In the genomic region with DNA sequence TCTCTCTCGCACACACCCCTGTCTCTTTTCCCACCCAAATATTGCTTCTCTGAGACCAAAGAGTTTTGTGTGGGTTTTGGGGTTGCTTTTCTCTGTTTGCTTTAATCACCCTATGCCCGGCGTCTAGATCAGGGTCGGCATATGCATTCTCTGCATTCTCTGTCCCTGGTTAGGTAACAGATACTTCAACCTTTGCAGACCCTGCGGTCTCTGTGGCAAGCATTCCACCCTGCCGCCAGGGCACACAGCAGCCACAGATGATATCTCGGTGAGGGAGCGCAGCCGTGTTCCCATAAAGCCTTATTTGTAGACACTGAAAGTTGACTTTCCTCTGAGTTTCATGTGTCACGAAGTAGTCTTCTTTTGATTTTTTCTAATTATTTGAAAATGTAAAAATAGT, we compare ENCODE assay signal across 20 cellular contexts.
"Had no signal": no experiment of that assay in that cellular context is flagged by ENCODE, and none has a peak within 500 bp of the region (broad histone marks: within the 10 kb centered on the region; RNA-seq: fewer than 3 reads in every experiment).

No MANE protein-coding gene starts in this region.

- H3K27ac Mint-ChIP-seq: effector memory CD8-positive, alpha-beta T cell; naive thymus-derived CD4-positive, alpha-beta T cell; nephron; stimulated activated naive B cell treated with anti-CD40 and anti-IgM and Interleukin-4, amounts not matched to agents 10 μg/mL and 1 μg/mL and 100 μg/mL, for 72 hours; stimulated activated naive CD8-positive, alpha-beta T cell treated with anti-CD3 and anti-CD28 coated beads, Interleukin-15, Interleukin-2, amounts not matched to agents 100 ng/mL and 50 ng/mL, for 24 hours had no signal

- H3K27ac ChIP-seq: psoas muscle, sigmoid colon, skin epidermis, thoracic aorta, tibial nerve had no signal

- H3K4me3 ChIP-seq: psoas muscle, sigmoid colon, skin epidermis, thoracic aorta, tibial nerve had no signal

- H3K4me1 ChIP-seq: psoas muscle, sigmoid colon, tibial nerve had no signal

- DNase-seq: cerebellar nuclear complex; cortex of kidney; effector memory CD8-positive, alpha-beta T cell; head of caudate nucleus; mesenchymal stem cell; midbrain; naive thymus-derived CD4-positive, alpha-beta T cell; nucleus accumbens; posterior cingulate gyrus; psoas muscle; right cardiac atrium; sigmoid colon; stimulated activated CD4-positive, alpha-beta T cell treated with anti-CD3 and anti-CD28 coated beads, Interleukin-15, amount 100 ng/mL, for 24 hours; stimulated activated CD4-positive, alpha-beta T cell treated with anti-CD3 and anti-CD28 coated beads, Interleukin-2, amount 100 ng/mL, for 48 hours; stimulated activated naive B cell treated with anti-CD40 and anti-IgM and Interleukin-4, amounts not matched to agents 10 μg/mL and 1 μg/mL and 100 μg/mL, for 72 hours had no signal

- H3K36me3 ChIP-seq: sigmoid colon, thoracic aorta, tibial nerve had no signal

- H3K9me3 ChIP-seq: psoas muscle, sigmoid colon, thoracic aorta had no signal

- H3K4me3 Mint-ChIP-seq: effector memory CD8-positive, alpha-beta T cell; naive thymus-derived CD4-positive, alpha-beta T cell; nephron; stimulated activated naive B cell treated with anti-CD40 and anti-IgM and Interleukin-4, amounts not matched to agents 10 μg/mL and 1 μg/mL and 100 μg/mL, for 72 hours; stimulated activated naive CD8-positive, alpha-beta T cell treated with anti-CD3 and anti-CD28 coated beads, Interleukin-15, Interleukin-2, amounts not matched to agents 100 ng/mL and 50 ng/mL, for 24 hours had no signal
